In the genomic region with DNA sequence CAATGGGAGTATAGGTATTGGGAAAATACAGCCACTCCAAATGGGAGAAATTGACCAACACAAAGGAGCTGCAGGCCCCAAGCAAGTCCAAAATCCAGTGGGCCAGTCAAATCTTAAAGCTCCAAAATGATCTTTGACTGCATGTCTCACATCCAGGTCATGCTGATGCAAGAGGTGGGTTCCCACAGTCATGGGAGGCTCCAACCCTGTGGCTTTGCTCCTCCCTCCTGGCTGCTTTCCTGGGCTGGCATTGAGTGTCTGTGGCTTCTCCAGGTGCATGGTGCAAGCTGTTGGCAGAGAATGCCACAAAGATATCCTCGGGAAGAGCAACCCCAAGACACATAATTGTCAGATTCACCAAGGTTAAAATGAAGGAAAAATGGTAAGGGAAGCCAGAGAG, we compare ENCODE assay signal across 21 cellular contexts.
"Had no signal": no experiment of that assay in that cellular context is flagged by ENCODE, and none has a peak within 500 bp of the region (broad histone marks: within the 10 kb centered on the region; RNA-seq: fewer than 3 reads in every experiment).

No MANE protein-coding gene starts in this region.

- H3K4me2 ChIP-seq: KMS-11, SK-N-SH had no signal

- H3K9me3 ChIP-seq: SK-N-SH had no signal

- ATAC-seq: Panc1, PC-3, T-cell had no signal

- H3K27ac ChIP-seq: KMS-11, RWPE1 had no signal

- H3K9ac ChIP-seq: KMS-11, SK-N-SH had no signal

- DNase-seq: IMR-90; Kasumi-1; NCI-H1092; NCI-H1417; NCI-H1436 treated with DMSO at 0.1 percent for 48 hours; NCI-H1694; NCI-H187 treated with DMSO at 0.1 percent for 48 hours; NCI-H2081 treated with DMSO at 0.1 percent for 48 hours; NCI-H2227 treated with DMSO at 0.1 percent for 48 hours; NCI-H524; NCI-H526 treated with DMSO at 0.1 percent for 48 hours; NCI-H748 treated with DMSO at 0.1 percent for 48 hours; NK-92 treated with Interleukin-12 subunit alpha and Interleukin-12 subunit beta, amount 100 ng/mL, for 24 hours; PC-3; SHP77; SK-N-SH; SW 1271; T-cell had no signal
